In the genomic region with DNA sequence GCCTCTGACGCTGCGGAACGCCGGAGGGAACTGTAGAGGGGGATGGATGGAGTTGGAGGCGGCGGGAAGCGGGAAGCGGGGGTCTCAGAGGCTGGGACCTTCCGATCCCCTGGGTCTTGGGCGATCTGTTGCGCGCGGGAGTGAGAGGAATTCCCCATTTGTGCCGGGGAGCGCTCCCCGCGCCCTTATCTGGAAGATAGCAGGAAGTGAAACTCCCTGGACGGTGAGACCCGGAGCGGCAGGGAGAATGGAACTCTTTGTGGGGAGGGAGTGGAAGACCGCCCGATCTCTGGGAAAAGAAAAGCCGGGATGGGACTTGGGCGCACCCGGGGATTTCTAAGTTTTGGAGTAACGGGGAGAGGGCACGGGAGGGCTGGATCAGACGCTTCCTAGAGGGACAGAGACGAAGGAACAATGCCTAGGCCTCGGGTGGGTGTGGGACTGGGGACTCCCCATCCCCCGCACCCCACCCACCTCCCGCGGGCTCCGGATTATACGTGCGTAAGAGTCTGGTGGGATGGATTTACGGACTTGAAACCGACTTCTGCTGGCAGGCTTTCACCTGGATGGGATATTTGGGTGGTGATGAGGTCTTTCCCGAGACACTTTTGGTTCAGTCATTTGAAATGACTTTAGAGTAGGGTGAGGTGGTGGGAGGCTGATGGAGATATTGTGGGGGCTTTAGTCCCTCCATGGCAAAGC, we compare ENCODE assay signal across 8 cellular contexts. TPM values are rescaled to one million over a fixed set of nuclear protein-coding genes. Genes with fewer than 3 reads are reported as not detected.
DNase-seq lines count a peak whose midpoint lies in the region; ATAC-seq and TF ChIP-seq lines count a peak whose summit lies in the region.

No MANE protein-coding gene starts in this region.

- peaks cover 4% of the 10 kb centered on the region; the same call in 1 of the 3 replicates for H3K9me3 Mint-ChIP-seq in GM23338
- peaks cover 5% of the 10 kb centered on the region for H3K9me3 Mint-ChIP-seq in activated T-helper 2 cell treated with anti-CD3 and anti-CD28 coated beads, Interferon-gamma antibody, Interleukin-2, Interleukin-4, amounts not matched to agents 10 μg/mL and 5 μg/mL and 100 μg/mL, durations not matched to agents 14 hours and 24 hours and 36 hours

- no peaks in the 10 kb centered on the region for H3F3A ChIP-seq in GM23338 (replicated peaks; ENCODE audit: low read depth)

- no peak for ATAC-seq in GM23338
- no peak for ATAC-seq in right lobe of liver
- ATAC-seq in GM18498 (IDR thresholded peaks at IDR 0.05; ENCODE audit: unreplicated experiment): no peak

- intact Hi-C loops in activated T-helper 2 cell treated with anti-CD3 and anti-CD28 coated beads, Interferon-gamma antibody, Interleukin-2, Interleukin-4, amounts not matched to agents 10 μg/mL and 5 μg/mL and 100 μg/mL, durations not matched to agents 14 hours and 24 hours and 36 hours (cut with micrococcal nuclease): no loop called here
- intact Hi-C loops in right lobe of liver (cut with DNase I) (no loop called here), uterus (cut with DNase I; ENCODE audit: low total_unique reads) (no loop called here)

- H4K20me1 ChIP-seq in BLaER1 (no peaks in the 10 kb centered on the region), GM23338 (replicated peaks; ENCODE audit: insufficient read depth) (peaks cover 33% of the 10 kb centered on the region)

- no peak overlapping the region for H2AFZ ChIP-seq in GM23338

- TF ChIP-seq CTCF in GM23338 (conservative IDR thresholded peaks at IDR 0.05; ENCODE audit: low read depth in 2 of 2) (no peak), right lobe of liver (IDR thresholded peaks at IDR 0.05) (no peak), uterus (IDR thresholded peaks at IDR 0.05) (no peak)

- H3K36me3 ChIP-seq in BLaER1 (no peaks in the 10 kb centered on the region), GM23338 (ENCODE audit: insufficient read depth) (peaks cover 14% of the 10 kb centered on the region), right lobe of liver (peaks cover 0 to 6% (median 4%) of the 10 kb centered on the region in 4 donors), uterus (no peaks in the 10 kb centered on the region)

- H3K27ac ChIP-seq in BLaER1 (no peak overlapping the region), GM23338 (ENCODE audit: low read depth) (peak overlapping the region; percentile 100), right lobe of liver (peak overlapping the region; percentile 68 to 99 (median 98)), uterus (peak overlapping the region; percentile 49 to 63)

- H3K79me2 ChIP-seq in GM23338 (replicated peaks; ENCODE audit: insufficient read depth): peaks cover 49% of the 10 kb centered on the region

- H3K9me3 ChIP-seq in BLaER1 (no peaks in the 10 kb centered on the region), right lobe of liver (no peaks in the 10 kb centered on the region), uterus (no peaks in the 10 kb centered on the region)

- peak overlapping the region; percentile 100 for H3K27ac Mint-ChIP-seq in GM23338
- no peak overlapping the region for H3K27ac Mint-ChIP-seq in activated T-helper 2 cell treated with anti-CD3 and anti-CD28 coated beads, Interferon-gamma antibody, Interleukin-2, Interleukin-4, amounts not matched to agents 10 μg/mL and 5 μg/mL and 100 μg/mL, durations not matched to agents 14 hours and 24 hours and 36 hours

- no peaks in the 10 kb centered on the region for H3K9me2 ChIP-seq in GM23338 (ENCODE audit: insufficient read depth)

- H3K27me3 Mint-ChIP-seq in GM23338 (ENCODE audit: insufficient read depth, low read depth, poor library complexity): peaks cover 23% of the 10 kb centered on the region
- peaks cover 52% of the 10 kb centered on the region for H3K27me3 Mint-ChIP-seq in activated T-helper 2 cell treated with anti-CD3 and anti-CD28 coated beads, Interferon-gamma antibody, Interleukin-2, Interleukin-4, amounts not matched to agents 10 μg/mL and 5 μg/mL and 100 μg/mL, durations not matched to agents 14 hours and 24 hours and 36 hours (ENCODE audit: low read depth)

- no peak overlapping the region for H3K9ac ChIP-seq in BLaER1

- in situ Hi-C loops in ACHN (cut with HindIII; ENCODE audit: low pct_ligation_motif_present, low pct_unique_long_range_greater_than_20kb, low sequenced_read_pairs): no loop called here

- TF ChIP-seq POLR2A in right lobe of liver (IDR thresholded peaks at IDR 0.05) (no peak), uterus (IDR thresholded peaks at IDR 0.05) (no peak)

- H3K4me1 ChIP-seq in BLaER1 (peaks cover 20% of the 10 kb centered on the region), GM23338 (ENCODE audit: insufficient read depth) (peaks cover 12% of the 10 kb centered on the region), right lobe of liver (peaks cover 0 to 7% (median 2%) of the 10 kb centered on the region in 4 donors), uterus (no peaks in the 10 kb centered on the region)

- H3K36me3 Mint-ChIP-seq in GM23338 (ENCODE audit: low read depth): peaks cover 55% of the 10 kb centered on the region
- H3K36me3 Mint-ChIP-seq in activated T-helper 2 cell treated with anti-CD3 and anti-CD28 coated beads, Interferon-gamma antibody, Interleukin-2, Interleukin-4, amounts not matched to agents 10 μg/mL and 5 μg/mL and 100 μg/mL, durations not matched to agents 14 hours and 24 hours and 36 hours (ENCODE audit: low read depth): no peaks in the 10 kb centered on the region

- H3K4me2 ChIP-seq in BLaER1: peak overlapping the region; percentile 97
- peak overlapping the region; percentile 93 for H3K4me2 ChIP-seq in GM23338

- H3K27me3 ChIP-seq in BLaER1 (peaks cover 56% of the 10 kb centered on the region), GM23338 (ENCODE audit: insufficient read depth) (no peaks in the 10 kb centered on the region), right lobe of liver (no peaks in the 10 kb centered on the region), uterus (peaks cover 0 to 7% of the 10 kb centered on the region in 2 donors)

- peak overlapping the region; percentile 66; the same call in 1 of the 2 replicates for H3K4me3 ChIP-seq in BLaER1
- peak overlapping the region; percentile 83 for H3K4me3 ChIP-seq in GM23338
- H3K4me3 ChIP-seq in right lobe of liver: peak overlapping the region; percentile 70 to 88 (median 81)
- H3K4me3 ChIP-seq in uterus: peak overlapping the region; percentile 16 to 21

- H3K4me3 Mint-ChIP-seq in GM23338: peak overlapping the region; percentile 95
- peak overlapping the region; percentile 69 for H3K4me3 Mint-ChIP-seq in activated T-helper 2 cell treated with anti-CD3 and anti-CD28 coated beads, Interferon-gamma antibody, Interleukin-2, Interleukin-4, amounts not matched to agents 10 μg/mL and 5 μg/mL and 100 μg/mL, durations not matched to agents 14 hours and 24 hours and 36 hours (ENCODE audit: low read depth)

- WGBS in right lobe of liver (ENCODE audit: insufficient coverage, low coverage, low lambda C conversion rate, missing lambda C conversion rate): under 1% methylated on average over 20 of the region's 39 CpGs

- peaks cover 35% of the 10 kb centered on the region for H3K4me1 Mint-ChIP-seq in GM23338
- peaks cover 4% of the 10 kb centered on the region for H3K4me1 Mint-ChIP-seq in activated T-helper 2 cell treated with anti-CD3 and anti-CD28 coated beads, Interferon-gamma antibody, Interleukin-2, Interleukin-4, amounts not matched to agents 10 μg/mL and 5 μg/mL and 100 μg/mL, durations not matched to agents 14 hours and 24 hours and 36 hours (ENCODE audit: low read depth)

- DNase-seq in GM23338 (ENCODE audit: low spot score): no peak
- DNase-seq in activated T-helper 2 cell treated with anti-CD3 and anti-CD28 coated beads, Interferon-gamma antibody, Interleukin-2, Interleukin-4, amounts not matched to agents 10 μg/mL and 5 μg/mL and 100 μg/mL, durations not matched to agents 14 hours and 24 hours and 36 hours (ENCODE audit: low spot score): no peak
- no peak for DNase-seq in right lobe of liver
- no peak for DNase-seq in uterus
- no peak for DNase-seq in GM03348 (ENCODE audit: low spot score)
- DNase-seq in ACHN: no peak

RNA-seq across cellular contexts. Expression of a gene that starts 0.5 kb away (rescaled TPM):
- total RNA-seq in GM23338 (2014; rRNA removed; shearing (Covaris generic)): 195 and 212 TPM in 2 replicates
- 116 and 125 TPM in 2 replicates for polyA plus RNA-seq in GM23338 (2016; fragmentation: Nextera tagmentation; extraction: Ambion mirVana)
- 0.30 and 1.0 TPM in 2 replicates for total RNA-seq in activated T-helper 2 cell treated with anti-CD3 and anti-CD28 coated beads, Interferon-gamma antibody, Interleukin-2, Interleukin-4, amounts not matched to agents 10 μg/mL and 5 μg/mL and 100 μg/mL, durations not matched to agents 14 hours and 24 hours and 36 hours
- total RNA-seq in right lobe of liver (100 to 1,000 TPM in 4 of 6 experiments, 10 to 100 TPM in 2; 96.6 to 138 (median 112) TPM), uterus (10 to 100 TPM in 3 of 4 donors, 1 to 10 TPM in 1; 7.3 to 37.8 (median 20.2) TPM)

RNA-seq across cellular contexts. Expression of a gene that starts 19.5 kb away (rescaled TPM):
- total RNA-seq in GM23338 (2014; rRNA removed; shearing (Covaris generic)): 60.5 and 63.8 TPM in 2 replicates
- 28.9 and 36.4 TPM in 2 replicates for polyA plus RNA-seq in GM23338 (2016; fragmentation: Nextera tagmentation; extraction: Ambion mirVana)
- total RNA-seq in activated T-helper 2 cell treated with anti-CD3 and anti-CD28 coated beads, Interferon-gamma antibody, Interleukin-2, Interleukin-4, amounts not matched to agents 10 μg/mL and 5 μg/mL and 100 μg/mL, durations not matched to agents 14 hours and 24 hours and 36 hours: 135 and 142 TPM in 2 replicates
- total RNA-seq in right lobe of liver: 10 to 100 TPM; 65.4 to 78.5 (median 75.7) TPM
- 100 to 1,000 TPM in 1 of 4 donors, 10 to 100 TPM in 3; 48.8 to 155 (median 87.5) TPM for total RNA-seq in uterus

RNA-seq across cellular contexts. Expression of a gene that starts 20.8 kb away (rescaled TPM):
- total RNA-seq in GM23338 (2014; rRNA removed; shearing (Covaris generic)): not detected in 2 replicates
- 0.23 and 0.31 TPM in 2 replicates for polyA plus RNA-seq in GM23338 (2016; fragmentation: Nextera tagmentation; extraction: Ambion mirVana)
- total RNA-seq in activated T-helper 2 cell treated with anti-CD3 and anti-CD28 coated beads, Interferon-gamma antibody, Interleukin-2, Interleukin-4, amounts not matched to agents 10 μg/mL and 5 μg/mL and 100 μg/mL, durations not matched to agents 14 hours and 24 hours and 36 hours: not detected in 2 replicates
- total RNA-seq in right lobe of liver (not detected), uterus (under 1 TPM in 1 of 4 donors, not detected in 3; 0.21 TPM)

RNA-seq across cellular contexts. Expression of a gene that starts 33.0 kb away (rescaled TPM):
- not detected in 2 replicates for total RNA-seq in GM23338 (2014; rRNA removed; shearing (Covaris generic))
- polyA plus RNA-seq in GM23338 (2016; fragmentation: Nextera tagmentation; extraction: Ambion mirVana): 0.65 TPM in 1 of 2 replicates, not detected in the other
- 0.25 and 0.37 TPM in 2 replicates for total RNA-seq in activated T-helper 2 cell treated with anti-CD3 and anti-CD28 coated beads, Interferon-gamma antibody, Interleukin-2, Interleukin-4, amounts not matched to agents 10 μg/mL and 5 μg/mL and 100 μg/mL, durations not matched to agents 14 hours and 24 hours and 36 hours
- total RNA-seq in right lobe of liver: 100 to 1,000 TPM in 2 of 6 experiments, 10 to 100 TPM in 3, under 1 TPM in 1; 0.86 to 146 (median 65.3) TPM
- 1 to 10 TPM in 1 of 4 donors, not detected in 3; 1.1 TPM for total RNA-seq in uterus

RNA-seq across cellular contexts. Expression of a gene that starts 42.7 kb away (rescaled TPM):
- total RNA-seq in GM23338 (2014; rRNA removed; shearing (Covaris generic)): 1.3 and 1.8 TPM in 2 replicates
- 0.61 and 0.85 TPM in 2 replicates for polyA plus RNA-seq in GM23338 (2016; fragmentation: Nextera tagmentation; extraction: Ambion mirVana)
- 0.32 and 0.37 TPM in 2 replicates for total RNA-seq in activated T-helper 2 cell treated with anti-CD3 and anti-CD28 coated beads, Interferon-gamma antibody, Interleukin-2, Interleukin-4, amounts not matched to agents 10 μg/mL and 5 μg/mL and 100 μg/mL, durations not matched to agents 14 hours and 24 hours and 36 hours
- total RNA-seq in right lobe of liver (under 1 TPM in 1 of 6 experiments, not detected in 5; 0.40 TPM), uterus (10 to 100 TPM in 1 of 4 donors, under 1 TPM in 1, not detected in 2; 0.91 to 15.1 TPM)

Comparison
In these comparisons a context has a peak if more than half of its experiments do, and no peak if none do; other contexts are left out.
1. H3K4me3 ChIP-seq: peak in every context shown above with its lines; median percentile 83 in GM23338; 81 in right lobe of liver; 66 in BLaER1; 18 in uterus.